In the genomic region with DNA sequence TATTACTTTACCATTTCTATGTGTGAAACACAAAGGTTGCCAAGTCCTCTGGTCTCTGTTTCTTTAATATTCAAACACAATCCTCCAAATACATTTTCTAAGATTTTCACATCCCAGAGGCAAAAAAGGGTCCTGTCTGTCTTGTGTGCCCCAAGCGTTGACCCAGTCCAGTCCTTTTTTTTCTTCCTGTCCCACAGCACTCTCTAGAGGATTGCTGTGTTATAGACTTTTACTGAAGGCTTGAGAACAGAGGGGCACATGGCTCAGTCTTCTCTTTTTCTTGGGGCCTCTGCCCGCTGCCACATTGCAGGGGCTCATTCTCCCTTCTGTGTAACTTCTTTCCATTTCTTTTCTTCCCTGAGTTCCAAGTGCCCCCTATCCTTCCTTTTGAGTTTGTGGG, we compare ENCODE assay signal across 15 cellular contexts.
DNase-seq lines count a peak whose midpoint lies in the region; ATAC-seq and TF ChIP-seq lines count a peak whose summit lies in the region.
"Had no signal": no experiment of that assay in that cellular context is flagged by ENCODE, and none has a peak within 500 bp of the region (broad histone marks: within the 10 kb centered on the region; RNA-seq: fewer than 3 reads in every experiment).

No MANE protein-coding gene starts in this region.

- H3K4me3 ChIP-seq in astrocyte of the cerebellum (ENCODE audit: low read depth, low read length) (no peak overlapping the region), left lung (no peak overlapping the region), colonic mucosa (no peak overlapping the region), Peyer's patch (no peak overlapping the region)

- DNase-seq in EL (peak; percentile 11), Kasumi-1 (lab: John Stamatoyannopoulos, UW) (peak; percentile 17 to 43), astrocyte of the cerebellum (ENCODE audit: low read depth) (no peak), left lung (no peak), colonic mucosa (no peak), Peyer's patch (no peak)
- no peak for DNase-seq in effector CD4-positive, alpha-beta T cell
- DNase-seq: activated naive CD4-positive, alpha-beta T cell treated with anti-CD3 and anti-CD28 coated beads for 36 hours; erythroblast; NCI-H524; occipital lobe; SHP77 treated with DMSO at 0.1 percent for 48 hours; stimulated activated CD4-positive, alpha-beta T cell treated with anti-CD3 and anti-CD28 coated beads, Interleukin-12 subunit alpha, Interleukin-12 subunit beta, amount 100 ng/mL, for 4 hours; substantia nigra had no signal

- H3K27ac ChIP-seq in left lung (no peak overlapping the region), colonic mucosa (no peak overlapping the region), Peyer's patch (no peak overlapping the region)

- intact Hi-C loops in left lung (cut with DNase I) (no loop called here), colonic mucosa (cut with DNase I) (no loop called here)

- peak; percentile 9 for TF ChIP-seq CTCF in astrocyte of the cerebellum (IDR thresholded peaks at IDR 0.05; ENCODE audit: low read depth, low read length, missing control alignments)
- no peak for TF ChIP-seq CTCF in left lung (IDR thresholded peaks at IDR 0.05)
- no peak for TF ChIP-seq CTCF in colonic mucosa (IDR thresholded peaks at IDR 0.05)
- no peak for TF ChIP-seq CTCF in Peyer's patch (IDR thresholded peaks at IDR 0.05)

- H3K9me3 ChIP-seq in left lung = peaks cover 0 to 12% of the 10 kb centered on the region in 2 donors
- no peaks in the 10 kb centered on the region for H3K9me3 ChIP-seq in colonic mucosa
- H3K9me3 ChIP-seq in Peyer's patch = no peaks in the 10 kb centered on the region

- ATAC-seq in left lung (peak; percentile 44), HG03039 (IDR thresholded peaks at IDR 0.05; ENCODE audit: unreplicated experiment) (no peak)

- H3K9ac ChIP-seq in colonic mucosa (ENCODE audit: low read depth in 2 of 2, low read length in 2 of 2) = no peak overlapping the region

- H3K4me1 ChIP-seq in left lung = no peaks in the 10 kb centered on the region
- H3K4me1 ChIP-seq in colonic mucosa = no peaks in the 10 kb centered on the region
- no peaks in the 10 kb centered on the region for H3K4me1 ChIP-seq in Peyer's patch

- no peak for TF ChIP-seq POLR2A in Peyer's patch (IDR thresholded peaks at IDR 0.05)

- H3K36me3 ChIP-seq in left lung (no peaks in the 10 kb centered on the region), colonic mucosa (no peaks in the 10 kb centered on the region), Peyer's patch (no peaks in the 10 kb centered on the region)

- no peaks in the 10 kb centered on the region for H3K27me3 ChIP-seq in left lung
- no peaks in the 10 kb centered on the region for H3K27me3 ChIP-seq in colonic mucosa
- H3K27me3 ChIP-seq in Peyer's patch = no peaks in the 10 kb centered on the region

- in situ Hi-C loops in astrocyte of the cerebellum (cut with HindIII; ENCODE audit: low sequenced_read_pairs) = no loop called here

Comparison
In these comparisons a context has a peak if more than half of its experiments do, and no peak if none do; other contexts are left out.
1. DNase-seq: peak in EL (single experiment) and Kasumi-1 (2 of 2); none in astrocyte of the cerebellum (single experiment), left lung (0 of 2), effector CD4-positive, alpha-beta T cell (single experiment), colonic mucosa (single experiment) and Peyer's patch (0 of 3).